In genomic region chr5:178417391-178417811, GRCh38 we compare ENCODE assay signal across 24 cellular contexts.
DNase-seq lines count a peak whose midpoint lies in the region; ATAC-seq and TF ChIP-seq lines count a peak whose summit lies in the region.
"Had no signal": no experiment of that assay in that cellular context is flagged by ENCODE, and none has a peak within 500 bp of the region (broad histone marks: within the 10 kb centered on the region; RNA-seq: fewer than 3 reads in every experiment).

No MANE protein-coding gene starts in this region.

- H3K27me3 ChIP-seq in BE2C (no peaks in the 10 kb centered on the region), HCT116 (ENCODE audit: insufficient read depth, low read length) (peaks cover 11% of the 10 kb centered on the region; the same call in 1 of the 2 replicates)

- TF ChIP-seq POLR2A in HCT116 (IDR thresholded peaks at IDR 0.05; ENCODE audit: borderline replicate concordance, extremely low read depth, insufficient read depth, insufficient read length) = no peak

- H3K36me3 ChIP-seq in BE2C (no peaks in the 10 kb centered on the region), HCT116 (ENCODE audit: control insufficient read depth in 1 of 2, insufficient read depth in 2 of 2, low read length in 2 of 2) (no peaks in the 10 kb centered on the region)

- H2AFZ ChIP-seq in HCT116 (ENCODE audit: low read depth, low read length, poor library complexity, severe bottlenecking) = no peak overlapping the region

- intact Hi-C loops in HCT116 (cut with micrococcal nuclease) = no loop called here

- H3K4me3 Mint-ChIP-seq in WTC11 (no peak overlapping the region), mesothelial cell of epicardium (no peak overlapping the region)
- H3K4me3 Mint-ChIP-seq: brain; natural killer cell; T-helper 1 cell treated with Interleukin-12 subunit alpha and Interleukin-12 subunit beta and Interleukin-4 antibody, amounts not matched to agents 30 μg/mL and 1 μg/mL, for 36 hours had no signal

- H3K9me2 ChIP-seq in HCT116 (ENCODE audit: insufficient read depth) = no peaks in the 10 kb centered on the region

- H3K4me1 Mint-ChIP-seq in WTC11 = peaks cover 49% of the 10 kb centered on the region
- peaks cover 38% of the 10 kb centered on the region for H3K4me1 Mint-ChIP-seq in mesothelial cell of epicardium

- H3K9me3 ChIP-seq in BE2C = no peaks in the 10 kb centered on the region
- no peaks in the 10 kb centered on the region for H3K9me3 ChIP-seq in HCT116 (ENCODE audit: control insufficient read depth in 1 of 2, insufficient read depth in 1 of 2, low read depth in 1 of 2, low read length in 2 of 2)
- H3K9me3 ChIP-seq: psoas muscle had no signal

- H3K4me1 ChIP-seq in BE2C = peaks cover 11% of the 10 kb centered on the region
- H3K4me1 ChIP-seq in HCT116 (ENCODE audit: control insufficient read depth in 1 of 2, insufficient read depth in 2 of 2, low read length in 2 of 2) = no peaks in the 10 kb centered on the region
- H3K4me1 ChIP-seq: psoas muscle had no signal

- H3K27ac Mint-ChIP-seq in WTC11 (peak overlapping the region; percentile 20; the same call in 1 of the 2 replicates), mesothelial cell of epicardium (peak overlapping the region; percentile 15)
- H3K27ac Mint-ChIP-seq: natural killer cell; T-helper 1 cell treated with Interleukin-12 subunit alpha and Interleukin-12 subunit beta and Interleukin-4 antibody, amounts not matched to agents 30 μg/mL and 1 μg/mL, for 36 hours had no signal

- POLR2A ChIA-PET in HCT116 (lab: Charles Lee) = no interaction called here
- POLR2A ChIA-PET in WTC11 (lab: Charles Lee) = no interaction called here

- no peaks in the 10 kb centered on the region for H4K20me1 ChIP-seq in HCT116 (ENCODE audit: insufficient read depth)

- TF ChIP-seq CTCF in BE2C (IDR thresholded peaks at IDR 0.05; ENCODE audit: low read depth, low read length) (peak; percentile 22; the same call in 1 of the 2 replicates), HCT116 (IDR thresholded peaks at IDR 0.05 in 2 of 3, conservative IDR thresholded peaks at IDR 0.05 in 1 of 3; ENCODE audit: borderline replicate concordance in 1 of 3, insufficient read depth in 1 of 3, low read depth in 2 of 3, low read length in 2 of 3) (no peak), WTC11 (IDR thresholded peaks at IDR 0.05) (no peak), mesothelial cell of epicardium (IDR thresholded peaks at IDR 0.05; ENCODE audit: unreplicated experiment) (peak; percentile 10)

- no peak overlapping the region for H3K4me2 ChIP-seq in HCT116 (ENCODE audit: low read length)
- H3K4me2 ChIP-seq: KMS-11 had no signal

- no peaks in the 10 kb centered on the region for H3K27me3 Mint-ChIP-seq in WTC11 (ENCODE audit: low read depth)
- peaks cover 4% of the 10 kb centered on the region for H3K27me3 Mint-ChIP-seq in mesothelial cell of epicardium (ENCODE audit: low read depth)

- H3K36me3 Mint-ChIP-seq in WTC11 = no peaks in the 10 kb centered on the region
- no peaks in the 10 kb centered on the region for H3K36me3 Mint-ChIP-seq in mesothelial cell of epicardium
- H3K36me3 Mint-ChIP-seq: brain, natural killer cell had no signal

- no peaks in the 10 kb centered on the region for H3K9me3 Mint-ChIP-seq in WTC11
- H3K9me3 Mint-ChIP-seq in mesothelial cell of epicardium = no peaks in the 10 kb centered on the region
- H3K9me3 Mint-ChIP-seq: natural killer cell; T-helper 1 cell treated with Interleukin-12 subunit alpha and Interleukin-12 subunit beta and Interleukin-4 antibody, amounts not matched to agents 30 μg/mL and 1 μg/mL, for 36 hours had no signal

- no peak overlapping the region for H3K9ac ChIP-seq in HCT116 (ENCODE audit: low read length)
- H3K9ac ChIP-seq: KMS-11 had no signal

- ATAC-seq in HCT116 = peak; percentile 29; the same call in 1 of the 2 replicates
- ATAC-seq in WTC11 = peak; percentile 44
- ATAC-seq: natural killer cell had no signal

- TF ChIP-seq RAD21 in HCT116 (IDR thresholded peaks at IDR 0.05; ENCODE audit: low read depth) = no peak

- DNase-seq in BE2C (no peak), HCT116 (ENCODE audit: low read depth, low spot score) (no peak), WTC11 (ENCODE audit: low spot score) (no peak), mesothelial cell of epicardium (ENCODE audit: low spot score in 2 of 2, unreplicated experiment in 2 of 2) (no peak), NCI-H1092 treated with DMSO at 0.1 percent for 48 hours (lab: John Stamatoyannopoulos, UW) (no peak), NCI-H1436 treated with DMSO at 0.1 percent for 48 hours (lab: John Stamatoyannopoulos, UW) (no peak), DMS114 treated with DMSO at 0.1 percent for 48 hours (lab: John Stamatoyannopoulos, UW; ENCODE audit: unreplicated experiment) (no peak), RKO (ENCODE audit: low spot score) (no peak)
- DNase-seq: activated CD4-positive, alpha-beta T cell treated with anti-CD3 and anti-CD28 coated beads, Interleukin-2, amount 50 U/mL, for 4 hours; activated CD8-positive, alpha-beta memory T cell treated with anti-CD3 and anti-CD28 coated beads, Interleukin-2, amount 50 U/mL, for 48 hours; Calu3; cortex of kidney; glutamatergic neuron; HCEC 1CT; midbrain; natural killer cell; NCI-H187 treated with DMSO at 0.1 percent for 48 hours; psoas muscle; SHP77 treated with DMSO at 0.1 percent for 48 hours; stimulated activated CD4-positive, alpha-beta T cell treated with anti-CD3 and anti-CD28 coated beads, Interleukin-1b, Interleukin-23, amount 100 ng/mL, for 48 hours; substantia nigra had no signal

- CTCF ChIA-PET in HCT116 (lab: Charles Lee) = no interaction called here
- CTCF ChIA-PET in WTC11 (lab: Charles Lee) = interaction anchor here (0.7 to 2.7 kb wide), 5 partner anchors 44 to 236 kb away, joined by 3 to 17 read pairs (median 5); partner anchors contain the start of gene COL23A1

- H3K4me3 ChIP-seq in BE2C (ENCODE audit: low read depth, low read length) (no peak overlapping the region), HCT116 (replicated peaks in 1 of 2; ENCODE audit: low read depth in 1 of 2, low read length in 2 of 2) (no peak overlapping the region)
- H3K4me3 ChIP-seq: psoas muscle had no signal

- H3K27ac ChIP-seq in HCT116 (ENCODE audit: low read depth, low read length) = no peak overlapping the region
- H3K27ac ChIP-seq: KMS-11, psoas muscle had no signal

- H3K79me2 ChIP-seq in HCT116 (ENCODE audit: insufficient read depth, low read length) = no peaks in the 10 kb centered on the region

- RAD21 ChIA-PET in HCT116 (lab: Charles Lee; ENCODE audit: low non-redundant PET in 1 of 2, low total read pairs in 2 of 2, uncharacterized antibody in 2 of 2, unreplicated experiment in 2 of 2) = no interaction called here

- BruUV-seq in HCT116 (replicated peaks; lab: Mats Ljungman, UMichigan) = no TSS peak

TF ChIP-seq in HCT116, 20 proteins besides CTCF, POLR2A, EP300 and RAD21 (continues in another document):
- TF ChIP-seq FOSL1 (IDR thresholded peaks at IDR 0.05; ENCODE audit: low read depth) = no peak
- TF ChIP-seq SRF (IDR thresholded peaks at IDR 0.05; ENCODE audit: low read depth) = no peak
- no peak for TF ChIP-seq ZFX (IDR thresholded peaks at IDR 0.05)
- no peak for TF ChIP-seq CEBPB (IDR thresholded peaks at IDR 0.05; ENCODE audit: low read depth)
- no peak for TF ChIP-seq JUND (IDR thresholded peaks at IDR 0.05)
- TF ChIP-seq CBX3 (IDR thresholded peaks at IDR 0.05; ENCODE audit: low read depth) = no peak
- TF ChIP-seq, protein P1, sequence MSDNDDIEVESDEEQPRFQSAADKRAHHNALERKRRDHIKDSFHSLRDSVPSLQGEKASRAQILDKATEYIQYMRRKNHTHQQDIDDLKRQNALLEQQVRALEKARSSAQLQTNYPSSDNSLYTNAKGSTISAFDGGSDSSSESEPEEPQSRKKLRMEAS (IDR thresholded peaks at IDR 0.05) = no peak
- no peak for TF ChIP-seq SIN3A (IDR thresholded peaks at IDR 0.05; ENCODE audit: low read depth)
- no peak for TF ChIP-seq YY1 (IDR thresholded peaks at IDR 0.05; ENCODE audit: extremely low read depth, insufficient replicate concordance, low read depth, low read length)

TF ChIP-seq in WTC11, 78 proteins besides CTCF, POLR2A, EP300 and RAD21 (continues in another document):
- TF ChIP-seq IRF2 (CRISPR knock-in tag; IDR thresholded peaks at IDR 0.05; ENCODE audit: borderline replicate concordance, low read depth) (no peak), USF1 (CRISPR knock-in tag; IDR thresholded peaks at IDR 0.05) (no peak), ETV6 (CRISPR knock-in tag; IDR thresholded peaks at IDR 0.05) (no peak), TP53 (CRISPR knock-in tag; IDR thresholded peaks at IDR 0.05) (no peak), ZNF263 (CRISPR knock-in tag; IDR thresholded peaks at IDR 0.05; ENCODE audit: low read depth) (no peak), GABPB1 (CRISPR knock-in tag; IDR thresholded peaks at IDR 0.05) (no peak)

Comparison
In these comparisons a context has a peak if more than half of its experiments do, and no peak if none do; other contexts are left out.
1. CTCF ChIP-seq: peak in BE2C (single experiment) and mesothelial cell of epicardium (single experiment); none in HCT116 (0 of 3) and WTC11 (single experiment).